9 cellular contexts compared by ENCODE assay signal in the genomic region with DNA sequence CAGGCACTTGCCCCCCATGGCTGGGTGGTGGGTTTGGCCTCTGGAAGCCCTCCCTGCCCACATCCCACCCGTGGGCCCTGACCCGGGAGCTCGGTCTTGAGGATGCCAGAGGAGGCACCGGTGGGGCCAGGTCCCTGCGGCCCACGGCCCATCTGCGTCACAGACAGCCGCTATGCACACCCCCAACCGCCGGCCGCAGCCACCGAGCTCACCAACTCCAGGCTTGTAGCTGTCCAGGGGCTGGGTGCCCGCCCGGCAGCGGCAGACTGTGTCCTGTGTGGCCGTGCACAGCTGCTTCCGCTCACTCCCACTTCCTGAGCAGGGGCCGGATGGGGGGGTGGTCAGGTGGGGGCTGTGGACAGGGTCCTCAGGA. TPM values are rescaled to one million over a fixed set of nuclear protein-coding genes. Genes with fewer than 3 reads are reported as not detected.
A peak's percentile ranks its signal among the peaks of the same experiment; 100 is the strongest.
DNase-seq lines count a peak whose midpoint lies in the region; ATAC-seq and TF ChIP-seq lines count a peak whose summit lies in the region.
"Had no signal": no experiment of that assay in that cellular context is flagged by ENCODE, and none has a peak within 500 bp of the region (broad histone marks: within the 10 kb centered on the region; RNA-seq: fewer than 3 reads in every experiment).

No MANE protein-coding gene starts in this region.

- H2AFZ ChIP-seq in neuronal stem cell (ENCODE audit: low read length): no peak overlapping the region
- H2AFZ ChIP-seq in OCI-LY7 (ENCODE audit: low read length): no peak overlapping the region

- no peak for TF ChIP-seq POLR2A in Peyer's patch (IDR thresholded peaks at IDR 0.05)

- no peak overlapping the region for H3K4me2 ChIP-seq in neuronal stem cell (ENCODE audit: insufficient read depth, low read length, poor library complexity, severe bottlenecking)
- no peak overlapping the region for H3K4me2 ChIP-seq in OCI-LY7 (ENCODE audit: low read length)

- H3K27me3 ChIP-seq in CD8-positive, alpha-beta memory T cell (ENCODE audit: insufficient read depth, low read length, poor library complexity, severe bottlenecking): no peaks in the 10 kb centered on the region
- H3K27me3 ChIP-seq in Peyer's patch (no peaks in the 10 kb centered on the region), neuronal stem cell (ENCODE audit: control insufficient read depth in 3 of 3, insufficient read depth in 3 of 3, low read depth in 1 of 3, low read length in 3 of 3) (peaks cover 0 to 3% (median 0%) of the 10 kb centered on the region in 3 experiments), MG63 (no peaks in the 10 kb centered on the region)

- peak overlapping the region; percentile 48 for H3K18ac ChIP-seq in neuronal stem cell (ENCODE audit: low read length)

- H3K9ac ChIP-seq in neuronal stem cell (ENCODE audit: low read depth, low read length, poor library complexity): no peak overlapping the region

- peak overlapping the region; percentile 51 for H3K27ac ChIP-seq in CD8-positive, alpha-beta memory T cell (ENCODE audit: low read depth, low read length)
- H3K27ac ChIP-seq in Peyer's patch: peak overlapping the region in 3 of 4 donors; percentile 46 to 57 (median 57)
- H3K27ac ChIP-seq in neuronal stem cell (replicated peaks; ENCODE audit: low read length): no peak overlapping the region
- H3K27ac ChIP-seq in OCI-LY7 (ENCODE audit: low read depth, low read length, poor library complexity, severe bottlenecking): no peak overlapping the region

- no peaks in the 10 kb centered on the region for H4K20me1 ChIP-seq in OCI-LY7 (ENCODE audit: insufficient read depth, low read length)

- H3K4me3 ChIP-seq in CD8-positive, alpha-beta memory T cell (ENCODE audit: low read length): no peak overlapping the region
- H3K4me3 ChIP-seq in Peyer's patch (peak overlapping the region; percentile 2 to 35 (median 26)), neuronal stem cell (ENCODE audit: low read length in 2 of 2) (no peak overlapping the region), MG63 (no peak overlapping the region), OCI-LY7 (ENCODE audit: low read depth, low read length, poor library complexity, severe bottlenecking) (no peak overlapping the region)

- H3K4ac ChIP-seq in neuronal stem cell (ENCODE audit: low read length): peak overlapping the region; percentile 5

- DNase-seq in CD8-positive, alpha-beta memory T cell: peak in 4 of 5 donors; percentile 44 to 69 (median 56)
- DNase-seq in Peyer's patch: peak in 2 of 3 donors; percentile 75 to 85
- DNase-seq in chondrocyte (ENCODE audit: low spot score): peak; percentile 95
- no peak for DNase-seq in neuronal stem cell (ENCODE audit: low spot score)
- DNase-seq in NCI-H2081 (lab: John Stamatoyannopoulos, UW): no peak
- no peak for DNase-seq in MG63
- no peak for DNase-seq in OCI-LY7 (ENCODE audit: low spot score)
- DNase-seq: effector CD8-positive, alpha-beta T cell had no signal

- H4K91ac ChIP-seq in neuronal stem cell (ENCODE audit: low read depth, low read length, poor library complexity): no peak overlapping the region

- H3K9me2 ChIP-seq in OCI-LY7 (ENCODE audit: insufficient read depth, low read length): no peaks in the 10 kb centered on the region

- no peak overlapping the region for H4K8ac ChIP-seq in neuronal stem cell (ENCODE audit: low read depth, low read length)

- no peak overlapping the region for H2BK15ac ChIP-seq in neuronal stem cell (ENCODE audit: low read length)

- no peak for TF ChIP-seq CTCF in Peyer's patch (IDR thresholded peaks at IDR 0.05)
- no peak for TF ChIP-seq CTCF in chondrocyte (IDR thresholded peaks at IDR 0.05)
- no peak for TF ChIP-seq CTCF in OCI-LY7 (conservative IDR thresholded peaks at IDR 0.05; ENCODE audit: low read length)

- peak overlapping the region; percentile 73 for H3K23ac ChIP-seq in neuronal stem cell (ENCODE audit: low read depth, low read length, poor library complexity)

- H3K79me1 ChIP-seq in neuronal stem cell (ENCODE audit: low read depth, low read length): peaks cover 1% of the 10 kb centered on the region

- H3K4me1 ChIP-seq in CD8-positive, alpha-beta memory T cell (ENCODE audit: insufficient read depth, low read length): peaks cover 40% of the 10 kb centered on the region
- H3K4me1 ChIP-seq in Peyer's patch (peaks cover 0 to 53% (median 29%) of the 10 kb centered on the region in 4 donors), neuronal stem cell (ENCODE audit: control insufficient read depth in 2 of 2, insufficient read depth in 1 of 2, low read depth in 1 of 2, low read length in 2 of 2) (peaks cover 0 to 5% of the 10 kb centered on the region in 2 donors), OCI-LY7 (ENCODE audit: insufficient read depth, low read length, poor library complexity, severe bottlenecking) (no peaks in the 10 kb centered on the region)

- no peaks in the 10 kb centered on the region for H3K79me2 ChIP-seq in OCI-LY7 (ENCODE audit: insufficient read depth, low read depth, low read length)

- POLR2A ChIA-PET in CD8-positive, alpha-beta memory T cell (lab: Charles Lee): no interaction called here
- POLR2A ChIA-PET in OCI-LY7 (lab: Charles Lee): no interaction called here

- no peak overlapping the region for H2BK5ac ChIP-seq in neuronal stem cell (ENCODE audit: low read length)

- H3K36me3 ChIP-seq in CD8-positive, alpha-beta memory T cell (ENCODE audit: insufficient read depth, low read length): no peaks in the 10 kb centered on the region
- H3K36me3 ChIP-seq in Peyer's patch (peaks cover 0 to 13% (median 0%) of the 10 kb centered on the region in 3 donors), neuronal stem cell (replicated peaks in 1 of 2; ENCODE audit: control insufficient read depth in 2 of 2, insufficient read depth in 2 of 2, low read length in 2 of 2) (peaks cover 0 to 20% of the 10 kb centered on the region in 2 donors), MG63 (peaks cover 3% of the 10 kb centered on the region), OCI-LY7 (ENCODE audit: insufficient read depth, low read length) (peaks cover 15% of the 10 kb centered on the region)

- CTCF ChIA-PET in CD8-positive, alpha-beta memory T cell (lab: Charles Lee): interaction anchor here (1.0 kb wide), 1 partner anchor 17 kb away, joined by 3 read pairs; no protein-coding TSS in a partner anchor
- CTCF ChIA-PET in OCI-LY7 (lab: Charles Lee; ENCODE audit: unreplicated experiment): interaction anchor here (0.6 kb wide), 1 partner anchor 165 kb away, joined by 3 read pairs; no protein-coding TSS in a partner anchor

- no peaks in the 10 kb centered on the region for H3K9me3 Mint-ChIP-seq in CD8-positive, alpha-beta memory T cell
- no peaks in the 10 kb centered on the region for H3K9me3 Mint-ChIP-seq in chondrocyte (ENCODE audit: low read depth)

- peak overlapping the region; percentile 94 for H2AK5ac ChIP-seq in neuronal stem cell (ENCODE audit: low read depth, low read length)

- no peak for ATAC-seq in HG03460 (IDR thresholded peaks at IDR 0.05; ENCODE audit: unreplicated experiment)

- peaks cover 0 to 12% (median 0%) of the 10 kb centered on the region in 3 donors for H3K36me3 Mint-ChIP-seq in CD8-positive, alpha-beta memory T cell
- peaks cover 5% of the 10 kb centered on the region for H3K36me3 Mint-ChIP-seq in chondrocyte (ENCODE audit: low read depth)

- no peak overlapping the region for H2BK120ac ChIP-seq in neuronal stem cell (ENCODE audit: low read depth, low read length)

- H2BK12ac ChIP-seq in neuronal stem cell (ENCODE audit: low read length): peak overlapping the region; percentile 58

- peak overlapping the region in 1 of 8 donors; percentile 29 for H3K27ac Mint-ChIP-seq in CD8-positive, alpha-beta memory T cell
- H3K27ac Mint-ChIP-seq in chondrocyte (ENCODE audit: unreplicated experiment): no peak overlapping the region

- peak overlapping the region in 5 of 7 donors; percentile 22 to 80 (median 27) for H3K4me3 Mint-ChIP-seq in CD8-positive, alpha-beta memory T cell
- H3K4me3 Mint-ChIP-seq in chondrocyte (ENCODE audit: unreplicated experiment): no peak overlapping the region

- no peaks in the 10 kb centered on the region for H3K9me3 ChIP-seq in CD8-positive, alpha-beta memory T cell (ENCODE audit: low read length)
- no peaks in the 10 kb centered on the region for H3K9me3 ChIP-seq in Peyer's patch
- no peaks in the 10 kb centered on the region for H3K9me3 ChIP-seq in neuronal stem cell (replicated peaks in 1 of 2; ENCODE audit: control insufficient read depth in 2 of 2, insufficient read depth in 1 of 2, low read depth in 1 of 2, low read length in 2 of 2)
- no peaks in the 10 kb centered on the region for H3K9me3 ChIP-seq in MG63
- H3K9me3 ChIP-seq in OCI-LY7 (ENCODE audit: low read length): no peaks in the 10 kb centered on the region

- no peak overlapping the region for H3K14ac ChIP-seq in neuronal stem cell (ENCODE audit: low read length)

- H3K27me3 Mint-ChIP-seq in CD8-positive, alpha-beta memory T cell: no peaks in the 10 kb centered on the region
- H3K27me3 Mint-ChIP-seq in chondrocyte (ENCODE audit: low read depth): no peaks in the 10 kb centered on the region

- peaks cover 21 to 47% (median 32%) of the 10 kb centered on the region in 3 donors for H3K4me1 Mint-ChIP-seq in CD8-positive, alpha-beta memory T cell
- H3K4me1 Mint-ChIP-seq in chondrocyte (ENCODE audit: low read depth): peaks cover 12% of the 10 kb centered on the region

- no CpG with 5 or more reads among the region's 18 CpGs for WGBS in neuronal stem cell (ENCODE audit: extremely low coverage in 2 of 2, insufficient read length in 2 of 2, insufficient replicate concordance in 1 of 2), 2 donors

- no TSS peak for BruUV-seq in OCI-LY7 (replicated peaks; lab: Mats Ljungman, UMichigan)

- intact Hi-C loops in OCI-LY7 (cut with micrococcal nuclease; ENCODE audit: unreplicated experiment): loop anchor here (2.0 kb wide), 1 partner anchor 90 kb away; no protein-coding TSS in a partner anchor

RNA-seq across cellular contexts. Expression of a gene that starts 1.2 kb away (rescaled TPM):
- total RNA-seq in CD8-positive, alpha-beta memory T cell: 100 to 1,000 TPM; 180 to 193 TPM
- 1.9 TPM for polyA plus RNA-seq in CD8-positive, alpha-beta memory T cell
- total RNA-seq in Peyer's patch (1 to 10 TPM in 3 of 4 donors, not detected in 1; 1.6 to 9.1 (median 2.8) TPM), chondrocyte (0.24 to 0.59 TPM in 2 of 3 replicates, not detected in the other), OCI-LY7 (2022) (1.1 and 1.4 TPM in 2 replicates)
- 0.06 TPM for polyA plus RNA-seq in neuronal stem cell (2013, experiment 1 of 2)
- 0.08 TPM for polyA plus RNA-seq in neuronal stem cell (2013, experiment 2 of 2)
- not detected in 2 replicates for total RNA-seq in MG63 (2014; rRNA removed; shearing (Covaris generic); ENCODE audit: low replicate concordance)
- not detected in 2 replicates for total RNA-seq in OCI-LY7 (2014; rRNA removed; shearing (Covaris generic))

RNA-seq across cellular contexts. Expression of a gene that starts 6.4 kb away (rescaled TPM):
- 10 to 100 TPM; 91.0 to 97.1 TPM for total RNA-seq in CD8-positive, alpha-beta memory T cell
- 2.0 TPM for polyA plus RNA-seq in CD8-positive, alpha-beta memory T cell
- total RNA-seq in Peyer's patch (10 to 100 TPM in 1 of 4 donors, 1 to 10 TPM in 1, under 1 TPM in 1, not detected in 1; 0.70 to 38.0 (median 3.2) TPM), chondrocyte (not detected in 3 replicates), OCI-LY7 (2022) (not detected in 2 replicates)
- 0.21 TPM for polyA plus RNA-seq in neuronal stem cell (2013, experiment 1 of 2)
- 0.36 TPM for polyA plus RNA-seq in neuronal stem cell (2013, experiment 2 of 2)
- not detected in 2 replicates for total RNA-seq in MG63 (2014; rRNA removed; shearing (Covaris generic); ENCODE audit: low replicate concordance)
- total RNA-seq in OCI-LY7 (2014; rRNA removed; shearing (Covaris generic)): not detected in 2 replicates

RNA-seq across cellular contexts. Expression of a gene that starts 19.0 kb away (rescaled TPM):
- 100 to 1,000 TPM; 158 to 169 TPM for total RNA-seq in CD8-positive, alpha-beta memory T cell
- polyA plus RNA-seq in CD8-positive, alpha-beta memory T cell: 108 TPM
- total RNA-seq in Peyer's patch (100 to 1,000 TPM in 3 of 4 donors, 10 to 100 TPM in 1; 88.3 to 280 (median 177) TPM), chondrocyte (164 to 191 TPM (median 165 TPM) in 3 replicates), OCI-LY7 (2022) (82.8 and 85.7 TPM in 2 replicates)
- 62.8 TPM for polyA plus RNA-seq in neuronal stem cell (2013, experiment 1 of 2)
- polyA plus RNA-seq in neuronal stem cell (2013, experiment 2 of 2): 64.4 TPM
- 93.0 and 126 TPM in 2 replicates for total RNA-seq in MG63 (2014; rRNA removed; shearing (Covaris generic); ENCODE audit: low replicate concordance)
- 44.2 and 47.7 TPM in 2 replicates for total RNA-seq in OCI-LY7 (2014; rRNA removed; shearing (Covaris generic))

RNA-seq across cellular contexts. Expression of a gene that starts 19.3 kb away (rescaled TPM):
- 10 to 100 TPM; 23.7 to 24.1 TPM for total RNA-seq in CD8-positive, alpha-beta memory T cell
- 16.4 TPM for polyA plus RNA-seq in CD8-positive, alpha-beta memory T cell
- total RNA-seq in Peyer's patch (10 to 100 TPM in 2 of 4 donors, 1 to 10 TPM in 2; 9.1 to 13.4 (median 10.6) TPM), chondrocyte (37.4 to 39.6 TPM (median 39.6 TPM) in 3 replicates), OCI-LY7 (2022) (25.0 and 27.1 TPM in 2 replicates)
- polyA plus RNA-seq in neuronal stem cell (2013, experiment 1 of 2): 24.2 TPM
- 23.9 TPM for polyA plus RNA-seq in neuronal stem cell (2013, experiment 2 of 2)
- 36.6 and 37.4 TPM in 2 replicates for total RNA-seq in MG63 (2014; rRNA removed; shearing (Covaris generic); ENCODE audit: low replicate concordance)
- total RNA-seq in OCI-LY7 (2014; rRNA removed; shearing (Covaris generic)): 36.2 and 37.7 TPM in 2 replicates

RNA-seq across cellular contexts. Expression of a gene that starts 33.8 kb away (rescaled TPM):
- 1 to 10 TPM in 1 of 2 experiments, under 1 TPM in 1; 0.51 to 1.1 TPM for total RNA-seq in CD8-positive, alpha-beta memory T cell
- polyA plus RNA-seq in CD8-positive, alpha-beta memory T cell: not detected
- total RNA-seq in Peyer's patch (10 to 100 TPM in 3 of 4 donors, not detected in 1; 23.3 to 58.0 (median 44.2) TPM), chondrocyte (1.3 to 2.1 TPM (median 1.7 TPM) in 3 replicates), OCI-LY7 (2022) (6.1 and 7.0 TPM in 2 replicates)
- 4.0 TPM for polyA plus RNA-seq in neuronal stem cell (2013, experiment 1 of 2)
- 4.6 TPM for polyA plus RNA-seq in neuronal stem cell (2013, experiment 2 of 2)
- 0.26 TPM in 1 of 2 replicates, not detected in the other for total RNA-seq in MG63 (2014; rRNA removed; shearing (Covaris generic); ENCODE audit: low replicate concordance)
- total RNA-seq in OCI-LY7 (2014; rRNA removed; shearing (Covaris generic)): 0.49 and 1.8 TPM in 2 replicates

Comparison
In these comparisons a context has a peak if more than half of its experiments do, and no peak if none do; other contexts are left out.
1. DNase-seq: peak in CD8-positive, alpha-beta memory T cell (4 of 5), Peyer's patch (2 of 3) and chondrocyte (single experiment); none in neuronal stem cell (single experiment), NCI-H2081 (0 of 2), MG63 (single experiment) and OCI-LY7 (single experiment).
2. H3K27ac ChIP-seq: peak in CD8-positive, alpha-beta memory T cell (single experiment) and Peyer's patch (3 of 4); none in neuronal stem cell (single experiment) and OCI-LY7 (single experiment).
3. H3K4me3 ChIP-seq: peak in Peyer's patch (4 of 4); none in CD8-positive, alpha-beta memory T cell (single experiment), neuronal stem cell (0 of 2), MG63 (single experiment) and OCI-LY7 (single experiment).
4. RNA of a gene that starts 1.2 kb away (total RNA-seq): 180 to 193 TPM in CD8-positive, alpha-beta memory T cell; 1.6 to 9.1 TPM in Peyer's patch, 1.1 to 1.4 TPM in OCI-LY7, 0.24 to 0.59 TPM in chondrocyte and not detected in MG63; every median in the first group is over 10 times any median in the second.